In the genomic region with DNA sequence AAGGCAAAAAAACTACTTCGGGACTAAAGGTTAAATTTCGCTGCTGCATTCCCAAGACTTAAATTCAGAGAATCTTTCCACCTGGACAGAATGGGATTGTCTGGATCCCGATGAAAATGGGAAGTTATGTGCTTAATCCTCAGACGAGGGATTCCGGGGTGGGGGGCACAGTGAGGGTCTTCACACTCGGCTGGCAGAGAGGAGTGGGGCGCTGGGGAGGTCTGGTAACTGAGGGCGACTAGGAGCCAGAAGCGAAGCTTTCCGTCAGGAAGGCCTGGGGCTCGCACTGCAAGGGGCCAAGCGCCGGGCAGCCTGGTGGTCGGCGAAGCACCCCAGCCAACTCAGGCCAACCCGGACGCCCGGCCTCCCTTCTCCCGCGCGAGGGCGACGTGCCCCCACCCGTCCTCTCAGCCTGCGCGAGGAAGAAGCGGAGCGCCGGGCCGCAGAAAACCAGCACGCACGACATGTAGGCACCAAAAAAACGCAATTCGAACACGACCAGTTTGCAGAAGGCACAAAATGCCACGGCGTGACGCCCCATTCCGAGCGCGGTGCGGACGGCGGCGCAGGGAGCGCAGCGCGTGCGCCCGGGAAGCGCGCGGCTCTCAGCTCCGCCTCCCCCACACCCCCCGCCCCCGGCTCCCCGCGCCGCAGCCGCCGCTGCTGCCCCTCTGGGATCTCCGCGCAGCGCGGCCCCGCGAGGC, we compare ENCODE assay signal across 1 cellular context.
TF ChIP-seq lines count a peak whose summit lies in the region.

No MANE protein-coding gene starts in this region.

TF ChIP-seq in HepG2, 621 proteins besides CTCF, POLR2A, EP300 and RAD21 (continued from another document and continues in another):
- TF ChIP-seq, protein P1, sequence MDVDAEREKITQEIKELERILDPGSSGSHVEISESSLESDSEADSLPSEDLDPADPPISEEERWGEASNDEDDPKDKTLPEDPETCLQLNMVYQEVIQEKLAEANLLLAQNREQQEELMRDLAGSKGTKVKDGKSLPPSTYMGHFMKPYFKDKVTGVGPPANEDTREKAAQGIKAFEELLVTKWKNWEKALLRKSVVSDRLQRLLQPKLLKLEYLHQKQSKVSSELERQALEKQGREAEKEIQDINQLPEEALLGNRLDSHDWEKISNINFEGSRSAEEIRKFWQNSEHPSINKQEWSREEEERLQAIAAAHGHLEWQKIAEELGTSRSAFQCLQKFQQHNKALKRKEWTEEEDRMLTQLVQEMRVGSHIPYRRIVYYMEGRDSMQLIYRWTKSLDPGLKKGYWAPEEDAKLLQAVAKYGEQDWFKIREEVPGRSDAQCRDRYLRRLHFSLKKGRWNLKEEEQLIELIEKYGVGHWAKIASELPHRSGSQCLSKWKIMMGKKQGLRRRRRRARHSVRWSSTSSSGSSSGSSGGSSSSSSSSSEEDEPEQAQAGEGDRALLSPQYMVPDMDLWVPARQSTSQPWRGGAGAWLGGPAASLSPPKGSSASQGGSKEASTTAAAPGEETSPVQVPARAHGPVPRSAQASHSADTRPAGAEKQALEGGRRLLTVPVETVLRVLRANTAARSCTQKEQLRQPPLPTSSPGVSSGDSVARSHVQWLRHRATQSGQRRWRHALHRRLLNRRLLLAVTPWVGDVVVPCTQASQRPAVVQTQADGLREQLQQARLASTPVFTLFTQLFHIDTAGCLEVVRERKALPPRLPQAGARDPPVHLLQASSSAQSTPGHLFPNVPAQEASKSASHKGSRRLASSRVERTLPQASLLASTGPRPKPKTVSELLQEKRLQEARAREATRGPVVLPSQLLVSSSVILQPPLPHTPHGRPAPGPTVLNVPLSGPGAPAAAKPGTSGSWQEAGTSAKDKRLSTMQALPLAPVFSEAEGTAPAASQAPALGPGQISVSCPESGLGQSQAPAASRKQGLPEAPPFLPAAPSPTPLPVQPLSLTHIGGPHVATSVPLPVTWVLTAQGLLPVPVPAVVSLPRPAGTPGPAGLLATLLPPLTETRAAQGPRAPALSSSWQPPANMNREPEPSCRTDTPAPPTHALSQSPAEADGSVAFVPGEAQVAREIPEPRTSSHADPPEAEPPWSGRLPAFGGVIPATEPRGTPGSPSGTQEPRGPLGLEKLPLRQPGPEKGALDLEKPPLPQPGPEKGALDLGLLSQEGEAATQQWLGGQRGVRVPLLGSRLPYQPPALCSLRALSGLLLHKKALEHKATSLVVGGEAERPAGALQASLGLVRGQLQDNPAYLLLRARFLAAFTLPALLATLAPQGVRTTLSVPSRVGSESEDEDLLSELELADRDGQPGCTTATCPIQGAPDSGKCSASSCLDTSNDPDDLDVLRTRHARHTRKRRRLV (CRISPR knock-in tag; IDR thresholded peaks at IDR 0.05): no peak
- TF ChIP-seq, protein P2, sequence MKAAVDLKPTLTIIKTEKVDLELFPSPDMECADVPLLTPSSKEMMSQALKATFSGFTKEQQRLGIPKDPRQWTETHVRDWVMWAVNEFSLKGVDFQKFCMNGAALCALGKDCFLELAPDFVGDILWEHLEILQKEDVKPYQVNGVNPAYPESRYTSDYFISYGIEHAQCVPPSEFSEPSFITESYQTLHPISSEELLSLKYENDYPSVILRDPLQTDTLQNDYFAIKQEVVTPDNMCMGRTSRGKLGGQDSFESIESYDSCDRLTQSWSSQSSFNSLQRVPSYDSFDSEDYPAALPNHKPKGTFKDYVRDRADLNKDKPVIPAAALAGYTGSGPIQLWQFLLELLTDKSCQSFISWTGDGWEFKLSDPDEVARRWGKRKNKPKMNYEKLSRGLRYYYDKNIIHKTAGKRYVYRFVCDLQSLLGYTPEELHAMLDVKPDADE (CRISPR knock-in tag; IDR thresholded peaks at IDR 0.05): no peak; the same call in 1 of the 2 replicates
- TF ChIP-seq BCL6 (CRISPR knock-in tag; IDR thresholded peaks at IDR 0.05) (peak; percentile 21; the same call in 1 of the 2 replicates), NFIC (IDR thresholded peaks at IDR 0.05; ENCODE audit: low read length) (no peak), GTF3A (CRISPR knock-in tag; conservative IDR thresholded peaks at IDR 0.05) (no peak), KMT2A (CRISPR knock-in tag; IDR thresholded peaks at IDR 0.05) (peak; percentile 38; the same call in 1 of the 2 replicates), ZNF672 (CRISPR knock-in tag; IDR thresholded peaks at IDR 0.05) (no peak), ZNF703 (CRISPR knock-in tag; IDR thresholded peaks at IDR 0.05; ENCODE audit: borderline replicate concordance) (no peak), ZNF572 (CRISPR knock-in tag; IDR thresholded peaks at IDR 0.05) (no peak), CC2D1A (CRISPR knock-in tag; IDR thresholded peaks at IDR 0.05) (no peak), ZFP36L1 (CRISPR knock-in tag; IDR thresholded peaks at IDR 0.05) (0 out of 2 replicates have a peak, but pooled peaks have one; percentile 6), FOXK1 (CRISPR knock-in tag; IDR thresholded peaks at IDR 0.05; ENCODE audit: borderline replicate concordance, low read depth) (peak; percentile 27; the same call in 1 of the 2 replicates), TGIF2 (CRISPR knock-in tag; IDR thresholded peaks at IDR 0.05) (0 out of 2 replicates have a peak, but pooled peaks have one; percentile 35), IRX3 (CRISPR knock-in tag; IDR thresholded peaks at IDR 0.05; ENCODE audit: borderline replicate concordance, low read depth) (no peak; the same call in 1 of the 2 replicates), ZNF350 (CRISPR knock-in tag; IDR thresholded peaks at IDR 0.05; ENCODE audit: borderline replicate concordance, low read depth) (no peak; the same call in none of the 2 replicates), TEAD2 (CRISPR knock-in tag; IDR thresholded peaks at IDR 0.05) (no peak), ZFP36 (IDR thresholded peaks at IDR 0.05; ENCODE audit: borderline replicate concordance, low read depth, low read length, partially characterized antibody) (no peak), SRSF9 (IDR thresholded peaks at IDR 0.05; ENCODE audit: borderline replicate concordance, insufficient read depth, low read depth, low read length, poor library complexity, severe bottlenecking) (no peak), ZNF607 (CRISPR knock-in tag; IDR thresholded peaks at IDR 0.05; ENCODE audit: borderline replicate concordance) (peak; percentile 71; the same call in 1 of the 2 replicates), ZNF121 (CRISPR knock-in tag; IDR thresholded peaks at IDR 0.05) (no peak)
- TF ChIP-seq, protein P3, sequence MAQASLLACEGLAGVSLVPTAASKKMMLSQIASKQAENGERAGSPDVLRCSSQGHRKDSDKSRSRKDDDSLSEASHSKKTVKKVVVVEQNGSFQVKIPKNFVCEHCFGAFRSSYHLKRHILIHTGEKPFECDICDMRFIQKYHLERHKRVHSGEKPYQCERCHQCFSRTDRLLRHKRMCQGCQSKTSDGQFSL (CRISPR knock-in tag; IDR thresholded peaks at IDR 0.05): peak; percentile 45; the same call in 1 of the 2 replicates
- TF ChIP-seq, protein P4, sequence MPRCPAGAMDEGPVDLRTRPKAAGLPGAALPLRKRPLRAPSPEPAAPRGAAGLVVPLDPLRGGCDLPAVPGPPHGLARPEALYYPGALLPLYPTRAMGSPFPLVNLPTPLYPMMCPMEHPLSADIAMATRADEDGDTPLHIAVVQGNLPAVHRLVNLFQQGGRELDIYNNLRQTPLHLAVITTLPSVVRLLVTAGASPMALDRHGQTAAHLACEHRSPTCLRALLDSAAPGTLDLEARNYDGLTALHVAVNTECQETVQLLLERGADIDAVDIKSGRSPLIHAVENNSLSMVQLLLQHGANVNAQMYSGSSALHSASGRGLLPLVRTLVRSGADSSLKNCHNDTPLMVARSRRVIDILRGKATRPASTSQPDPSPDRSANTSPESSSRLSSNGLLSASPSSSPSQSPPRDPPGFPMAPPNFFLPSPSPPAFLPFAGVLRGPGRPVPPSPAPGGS (CRISPR knock-in tag; IDR thresholded peaks at IDR 0.05): peak; percentile 11; the same call in 1 of the 2 replicates
- TF ChIP-seq, protein P5, sequence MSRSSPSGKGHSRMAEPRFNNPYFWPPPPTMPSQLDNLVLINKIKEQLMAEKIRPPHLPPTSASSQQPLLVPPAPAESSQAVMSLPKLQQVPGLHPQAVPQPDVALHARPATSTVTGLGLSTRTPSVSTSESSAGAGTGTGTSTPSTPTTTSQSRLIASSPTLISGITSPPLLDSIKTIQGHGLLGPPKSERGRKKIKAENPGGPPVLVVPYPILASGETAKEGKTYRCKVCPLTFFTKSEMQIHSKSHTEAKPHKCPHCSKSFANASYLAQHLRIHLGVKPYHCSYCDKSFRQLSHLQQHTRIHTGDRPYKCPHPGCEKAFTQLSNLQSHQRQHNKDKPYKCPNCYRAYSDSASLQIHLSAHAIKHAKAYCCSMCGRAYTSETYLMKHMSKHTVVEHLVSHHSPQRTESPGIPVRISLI (CRISPR knock-in tag; IDR thresholded peaks at IDR 0.05; ENCODE audit: borderline replicate concordance): no peak
- TF ChIP-seq, protein P6, sequence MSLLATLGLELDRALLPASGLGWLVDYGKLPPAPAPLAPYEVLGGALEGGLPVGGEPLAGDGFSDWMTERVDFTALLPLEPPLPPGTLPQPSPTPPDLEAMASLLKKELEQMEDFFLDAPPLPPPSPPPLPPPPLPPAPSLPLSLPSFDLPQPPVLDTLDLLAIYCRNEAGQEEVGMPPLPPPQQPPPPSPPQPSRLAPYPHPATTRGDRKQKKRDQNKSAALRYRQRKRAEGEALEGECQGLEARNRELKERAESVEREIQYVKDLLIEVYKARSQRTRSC (CRISPR knock-in tag; IDR thresholded peaks at IDR 0.05; ENCODE audit: low read depth): no peak
- TF ChIP-seq, protein P7, sequence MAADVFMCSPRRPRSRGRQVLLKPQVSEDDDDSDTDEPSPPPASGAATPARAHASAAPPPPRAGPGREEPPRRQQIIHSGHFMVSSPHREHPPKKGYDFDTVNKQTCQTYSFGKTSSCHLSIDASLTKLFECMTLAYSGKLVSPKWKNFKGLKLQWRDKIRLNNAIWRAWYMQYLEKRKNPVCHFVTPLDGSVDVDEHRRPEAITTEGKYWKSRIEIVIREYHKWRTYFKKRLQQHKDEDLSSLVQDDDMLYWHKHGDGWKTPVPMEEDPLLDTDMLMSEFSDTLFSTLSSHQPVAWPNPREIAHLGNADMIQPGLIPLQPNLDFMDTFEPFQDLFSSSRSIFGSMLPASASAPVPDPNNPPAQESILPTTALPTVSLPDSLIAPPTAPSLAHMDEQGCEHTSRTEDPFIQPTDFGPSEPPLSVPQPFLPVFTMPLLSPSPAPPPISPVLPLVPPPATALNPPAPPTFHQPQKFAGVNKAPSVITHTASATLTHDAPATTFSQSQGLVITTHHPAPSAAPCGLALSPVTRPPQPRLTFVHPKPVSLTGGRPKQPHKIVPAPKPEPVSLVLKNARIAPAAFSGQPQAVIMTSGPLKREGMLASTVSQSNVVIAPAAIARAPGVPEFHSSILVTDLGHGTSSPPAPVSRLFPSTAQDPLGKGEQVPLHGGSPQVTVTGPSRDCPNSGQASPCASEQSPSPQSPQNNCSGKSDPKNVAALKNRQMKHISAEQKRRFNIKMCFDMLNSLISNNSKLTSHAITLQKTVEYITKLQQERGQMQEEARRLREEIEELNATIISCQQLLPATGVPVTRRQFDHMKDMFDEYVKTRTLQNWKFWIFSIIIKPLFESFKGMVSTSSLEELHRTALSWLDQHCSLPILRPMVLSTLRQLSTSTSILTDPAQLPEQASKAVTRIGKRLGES (CRISPR knock-in tag; IDR thresholded peaks at IDR 0.05; ENCODE audit: borderline replicate concordance): peak; percentile 72; the same call in 1 of the 2 replicates
- TF ChIP-seq, protein P8, sequence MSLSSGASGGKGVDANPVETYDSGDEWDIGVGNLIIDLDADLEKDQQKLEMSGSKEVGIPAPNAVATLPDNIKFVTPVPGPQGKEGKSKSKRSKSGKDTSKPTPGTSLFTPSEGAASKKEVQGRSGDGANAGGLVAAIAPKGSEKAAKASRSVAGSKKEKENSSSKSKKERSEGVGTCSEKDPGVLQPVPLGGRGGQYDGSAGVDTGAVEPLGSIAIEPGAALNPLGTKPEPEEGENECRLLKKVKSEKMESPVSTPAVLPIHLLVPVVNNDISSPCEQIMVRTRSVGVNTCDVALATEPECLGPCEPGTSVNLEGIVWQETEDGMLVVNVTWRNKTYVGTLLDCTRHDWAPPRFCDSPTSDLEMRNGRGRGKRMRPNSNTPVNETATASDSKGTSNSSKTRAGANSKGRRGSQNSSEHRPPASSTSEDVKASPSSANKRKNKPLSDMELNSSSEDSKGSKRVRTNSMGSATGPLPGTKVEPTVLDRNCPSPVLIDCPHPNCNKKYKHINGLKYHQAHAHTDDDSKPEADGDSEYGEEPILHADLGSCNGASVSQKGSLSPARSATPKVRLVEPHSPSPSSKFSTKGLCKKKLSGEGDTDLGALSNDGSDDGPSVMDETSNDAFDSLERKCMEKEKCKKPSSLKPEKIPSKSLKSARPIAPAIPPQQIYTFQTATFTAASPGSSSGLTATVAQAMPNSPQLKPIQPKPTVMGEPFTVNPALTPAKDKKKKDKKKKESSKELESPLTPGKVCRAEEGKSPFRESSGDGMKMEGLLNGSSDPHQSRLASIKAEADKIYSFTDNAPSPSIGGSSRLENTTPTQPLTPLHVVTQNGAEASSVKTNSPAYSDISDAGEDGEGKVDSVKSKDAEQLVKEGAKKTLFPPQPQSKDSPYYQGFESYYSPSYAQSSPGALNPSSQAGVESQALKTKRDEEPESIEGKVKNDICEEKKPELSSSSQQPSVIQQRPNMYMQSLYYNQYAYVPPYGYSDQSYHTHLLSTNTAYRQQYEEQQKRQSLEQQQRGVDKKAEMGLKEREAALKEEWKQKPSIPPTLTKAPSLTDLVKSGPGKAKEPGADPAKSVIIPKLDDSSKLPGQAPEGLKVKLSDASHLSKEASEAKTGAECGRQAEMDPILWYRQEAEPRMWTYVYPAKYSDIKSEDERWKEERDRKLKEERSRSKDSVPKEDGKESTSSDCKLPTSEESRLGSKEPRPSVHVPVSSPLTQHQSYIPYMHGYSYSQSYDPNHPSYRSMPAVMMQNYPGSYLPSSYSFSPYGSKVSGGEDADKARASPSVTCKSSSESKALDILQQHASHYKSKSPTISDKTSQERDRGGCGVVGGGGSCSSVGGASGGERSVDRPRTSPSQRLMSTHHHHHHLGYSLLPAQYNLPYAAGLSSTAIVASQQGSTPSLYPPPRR (CRISPR knock-in tag; IDR thresholded peaks at IDR 0.05; ENCODE audit: borderline replicate concordance): no peak
- TF ChIP-seq, protein P9, sequence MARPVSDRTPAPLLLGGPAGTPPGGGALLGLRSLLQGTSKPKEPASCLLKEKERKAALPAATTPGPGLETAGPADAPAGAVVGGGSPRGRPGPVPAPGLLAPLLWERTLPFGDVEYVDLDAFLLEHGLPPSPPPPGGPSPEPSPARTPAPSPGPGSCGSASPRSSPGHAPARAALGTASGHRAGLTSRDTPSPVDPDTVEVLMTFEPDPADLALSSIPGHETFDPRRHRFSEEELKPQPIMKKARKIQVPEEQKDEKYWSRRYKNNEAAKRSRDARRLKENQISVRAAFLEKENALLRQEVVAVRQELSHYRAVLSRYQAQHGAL (CRISPR knock-in tag; IDR thresholded peaks at IDR 0.05; ENCODE audit: not compliant biosample characterization): no peak
- TF ChIP-seq, protein P10, sequence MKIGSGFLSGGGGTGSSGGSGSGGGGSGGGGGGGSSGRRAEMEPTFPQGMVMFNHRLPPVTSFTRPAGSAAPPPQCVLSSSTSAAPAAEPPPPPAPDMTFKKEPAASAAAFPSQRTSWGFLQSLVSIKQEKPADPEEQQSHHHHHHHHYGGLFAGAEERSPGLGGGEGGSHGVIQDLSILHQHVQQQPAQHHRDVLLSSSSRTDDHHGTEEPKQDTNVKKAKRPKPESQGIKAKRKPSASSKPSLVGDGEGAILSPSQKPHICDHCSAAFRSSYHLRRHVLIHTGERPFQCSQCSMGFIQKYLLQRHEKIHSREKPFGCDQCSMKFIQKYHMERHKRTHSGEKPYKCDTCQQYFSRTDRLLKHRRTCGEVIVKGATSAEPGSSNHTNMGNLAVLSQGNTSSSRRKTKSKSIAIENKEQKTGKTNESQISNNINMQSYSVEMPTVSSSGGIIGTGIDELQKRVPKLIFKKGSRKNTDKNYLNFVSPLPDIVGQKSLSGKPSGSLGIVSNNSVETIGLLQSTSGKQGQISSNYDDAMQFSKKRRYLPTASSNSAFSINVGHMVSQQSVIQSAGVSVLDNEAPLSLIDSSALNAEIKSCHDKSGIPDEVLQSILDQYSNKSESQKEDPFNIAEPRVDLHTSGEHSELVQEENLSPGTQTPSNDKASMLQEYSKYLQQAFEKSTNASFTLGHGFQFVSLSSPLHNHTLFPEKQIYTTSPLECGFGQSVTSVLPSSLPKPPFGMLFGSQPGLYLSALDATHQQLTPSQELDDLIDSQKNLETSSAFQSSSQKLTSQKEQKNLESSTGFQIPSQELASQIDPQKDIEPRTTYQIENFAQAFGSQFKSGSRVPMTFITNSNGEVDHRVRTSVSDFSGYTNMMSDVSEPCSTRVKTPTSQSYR (CRISPR knock-in tag; IDR thresholded peaks at IDR 0.05; ENCODE audit: borderline replicate concordance): peak; percentile 44; the same call in 1 of the 2 replicates
